In the genomic region with DNA sequence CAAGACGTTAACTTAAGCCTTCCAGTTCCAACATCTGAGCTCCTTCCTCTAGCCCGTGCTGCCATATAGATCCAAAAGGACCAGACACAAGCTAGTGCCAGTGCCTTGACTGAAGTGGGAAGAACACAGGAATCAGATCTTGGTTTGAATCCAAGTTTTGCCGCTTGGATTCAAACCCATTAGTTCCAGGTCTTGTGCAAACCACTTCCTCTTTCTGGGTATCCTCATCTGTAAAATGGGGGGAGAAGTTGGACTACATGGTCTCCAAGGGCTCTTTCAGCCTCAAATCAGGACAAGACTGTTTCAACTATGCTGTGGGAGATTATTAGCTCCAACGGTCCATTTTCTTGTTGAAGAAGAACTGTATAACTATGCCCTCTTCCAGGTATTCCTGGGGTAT, we compare ENCODE assay signal across 1 cellular context.
TF ChIP-seq lines count a peak whose summit lies in the region.

No MANE protein-coding gene starts in this region.

TF ChIP-seq in K562, 482 proteins besides CTCF, POLR2A, EP300 and RAD21 (continued from another document):
- no peak for TF ChIP-seq ATF7 (IDR thresholded peaks at IDR 0.05)
- no peak for TF ChIP-seq HOXB6 (CRISPR knock-in tag; IDR thresholded peaks at IDR 0.05; ENCODE audit: borderline replicate concordance)
- TF ChIP-seq, protein P1, sequence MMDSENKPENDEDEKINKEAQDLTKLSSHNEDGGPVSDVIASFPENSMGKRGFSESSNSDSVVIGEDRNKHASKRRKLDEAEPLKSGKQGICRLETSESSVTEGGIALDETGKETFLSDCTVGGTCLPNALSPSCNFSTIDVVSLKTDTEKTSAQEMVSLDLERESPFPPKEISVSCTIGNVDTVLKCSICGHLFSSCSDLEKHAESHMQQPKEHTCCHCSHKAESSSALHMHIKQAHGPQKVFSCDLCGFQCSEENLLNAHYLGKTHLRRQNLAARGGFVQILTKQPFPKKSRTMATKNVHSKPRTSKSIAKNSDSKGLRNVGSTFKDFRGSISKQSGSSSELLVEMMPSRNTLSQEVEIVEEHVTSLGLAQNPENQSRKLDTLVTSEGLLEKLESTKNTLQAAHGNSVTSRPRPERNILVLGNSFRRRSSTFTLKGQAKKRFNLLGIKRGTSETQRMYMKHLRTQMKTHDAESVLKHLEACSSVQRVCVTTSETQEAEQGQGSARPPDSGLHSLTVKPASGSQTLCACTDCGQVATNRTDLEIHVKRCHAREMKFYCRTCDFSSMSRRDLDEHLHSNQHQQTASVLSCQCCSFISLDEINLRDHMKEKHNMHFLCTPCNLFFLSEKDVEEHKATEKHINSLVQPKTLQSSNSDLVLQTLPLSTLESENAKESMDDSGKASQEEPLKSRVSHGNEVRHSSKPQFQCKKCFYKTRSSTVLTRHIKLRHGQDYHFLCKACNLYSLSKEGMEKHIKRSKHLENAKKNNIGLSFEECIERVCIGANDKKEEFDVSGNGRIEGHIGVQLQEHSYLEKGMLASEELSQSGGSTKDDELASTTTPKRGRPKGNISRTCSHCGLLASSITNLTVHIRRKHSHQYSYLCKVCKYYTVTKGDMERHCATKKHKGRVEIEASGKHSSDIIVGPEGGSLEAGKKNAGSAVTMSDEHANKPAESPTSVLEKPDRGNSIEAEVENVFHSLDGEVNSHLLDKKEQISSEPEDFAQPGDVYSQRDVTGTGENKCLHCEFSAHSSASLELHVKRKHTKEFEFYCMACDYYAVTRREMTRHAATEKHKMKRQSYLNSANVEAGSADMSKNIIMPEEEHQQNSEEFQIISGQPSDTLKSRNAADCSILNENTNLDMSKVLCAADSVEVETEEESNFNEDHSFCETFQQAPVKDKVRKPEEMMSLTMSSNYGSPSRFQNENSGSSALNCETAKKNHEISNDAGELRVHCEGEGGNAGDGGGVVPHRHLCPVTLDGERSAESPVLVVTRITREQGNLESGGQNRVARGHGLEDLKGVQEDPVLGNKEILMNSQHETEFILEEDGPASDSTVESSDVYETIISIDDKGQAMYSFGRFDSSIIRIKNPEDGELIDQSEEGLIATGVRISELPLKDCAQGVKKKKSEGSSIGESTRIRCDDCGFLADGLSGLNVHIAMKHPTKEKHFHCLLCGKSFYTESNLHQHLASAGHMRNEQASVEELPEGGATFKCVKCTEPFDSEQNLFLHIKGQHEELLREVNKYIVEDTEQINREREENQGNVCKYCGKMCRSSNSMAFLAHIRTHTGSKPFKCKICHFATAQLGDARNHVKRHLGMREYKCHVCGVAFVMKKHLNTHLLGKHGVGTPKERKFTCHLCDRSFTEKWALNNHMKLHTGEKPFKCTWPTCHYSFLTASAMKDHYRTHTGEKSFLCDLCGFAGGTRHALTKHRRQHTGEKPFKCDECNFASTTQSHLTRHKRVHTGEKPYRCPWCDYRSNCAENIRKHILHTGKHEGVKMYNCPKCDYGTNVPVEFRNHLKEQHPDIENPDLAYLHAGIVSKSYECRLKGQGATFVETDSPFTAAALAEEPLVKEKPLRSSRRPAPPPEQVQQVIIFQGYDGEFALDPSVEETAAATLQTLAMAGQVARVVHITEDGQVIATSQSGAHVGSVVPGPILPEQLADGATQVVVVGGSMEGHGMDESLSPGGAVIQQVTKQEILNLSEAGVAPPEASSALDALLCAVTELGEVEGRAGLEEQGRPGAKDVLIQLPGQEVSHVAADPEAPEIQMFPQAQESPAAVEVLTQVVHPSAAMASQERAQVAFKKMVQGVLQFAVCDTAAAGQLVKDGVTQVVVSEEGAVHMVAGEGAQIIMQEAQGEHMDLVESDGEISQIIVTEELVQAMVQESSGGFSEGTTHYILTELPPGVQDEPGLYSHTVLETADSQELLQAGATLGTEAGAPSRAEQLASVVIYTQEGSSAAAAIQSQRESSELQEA (IDR thresholded peaks at IDR 0.05; ENCODE audit: low read depth), result no peak
TF ChIP-seq in K562: peak in this region for 5.
